Comparison of ENCODE assay signal across 1 cellular context in the genomic region with DNA sequence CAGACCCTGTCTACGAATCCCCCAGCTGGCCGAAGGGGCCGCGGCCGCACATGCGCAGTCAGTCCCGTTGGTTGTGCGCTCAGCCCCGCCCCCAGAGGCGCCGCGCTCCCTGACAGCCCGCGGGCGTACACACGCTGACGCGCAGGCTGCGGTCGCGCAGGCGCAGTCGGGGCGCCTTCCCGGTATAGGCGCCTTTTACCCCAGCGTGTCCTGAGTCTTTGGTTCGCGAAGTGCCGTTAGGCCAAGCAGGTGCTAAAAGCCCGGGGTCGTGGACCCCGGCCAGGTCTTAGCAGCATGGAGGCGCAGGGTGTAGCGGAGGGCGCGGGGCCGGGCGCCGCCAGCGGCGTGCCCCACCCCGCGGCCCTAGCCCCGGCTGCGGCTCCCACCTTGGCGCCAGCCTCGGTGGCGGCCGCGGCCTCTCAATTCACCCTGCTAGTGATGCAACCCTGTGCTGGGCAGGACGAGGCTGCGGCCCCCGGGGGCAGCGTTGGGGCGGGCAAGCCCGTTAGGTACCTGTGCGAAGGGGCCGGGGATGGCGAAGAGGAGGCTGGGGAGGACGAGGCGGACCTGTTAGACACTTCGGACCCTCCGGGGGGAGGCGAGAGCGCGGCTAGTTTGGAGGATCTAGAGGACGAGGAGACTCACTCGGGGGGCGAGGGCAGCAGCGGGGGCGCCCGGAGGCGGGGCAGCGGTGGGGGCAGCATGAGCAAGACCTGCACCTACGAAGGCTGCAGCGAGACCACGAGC.
TF ChIP-seq lines count a peak whose summit lies in the region.

A gene with protein sequence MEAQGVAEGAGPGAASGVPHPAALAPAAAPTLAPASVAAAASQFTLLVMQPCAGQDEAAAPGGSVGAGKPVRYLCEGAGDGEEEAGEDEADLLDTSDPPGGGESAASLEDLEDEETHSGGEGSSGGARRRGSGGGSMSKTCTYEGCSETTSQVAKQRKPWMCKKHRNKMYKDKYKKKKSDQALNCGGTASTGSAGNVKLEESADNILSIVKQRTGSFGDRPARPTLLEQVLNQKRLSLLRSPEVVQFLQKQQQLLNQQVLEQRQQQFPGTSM (plus strand): TSS at position 159 of the 747 bp plus-strand sequence. CDS start 136 bp downstream, at position 295.

TF ChIP-seq in GM12878, 131 proteins besides CTCF, POLR2A, EP300 and RAD21 (continued from another document):
- TF ChIP-seq, protein P1, sequence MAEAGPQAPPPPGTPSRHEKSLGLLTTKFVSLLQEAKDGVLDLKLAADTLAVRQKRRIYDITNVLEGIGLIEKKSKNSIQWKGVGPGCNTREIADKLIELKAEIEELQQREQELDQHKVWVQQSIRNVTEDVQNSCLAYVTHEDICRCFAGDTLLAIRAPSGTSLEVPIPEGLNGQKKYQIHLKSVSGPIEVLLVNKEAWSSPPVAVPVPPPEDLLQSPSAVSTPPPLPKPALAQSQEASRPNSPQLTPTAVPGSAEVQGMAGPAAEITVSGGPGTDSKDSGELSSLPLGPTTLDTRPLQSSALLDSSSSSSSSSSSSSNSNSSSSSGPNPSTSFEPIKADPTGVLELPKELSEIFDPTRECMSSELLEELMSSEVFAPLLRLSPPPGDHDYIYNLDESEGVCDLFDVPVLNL (IDR thresholded peaks at IDR 0.05; ENCODE audit: low read depth, low read length), result no peak
- no peak for TF ChIP-seq NR2C1 (IDR thresholded peaks at IDR 0.05)
- TF ChIP-seq ZNF384 (IDR thresholded peaks at IDR 0.05; ENCODE audit: borderline replicate concordance, low read depth, low read length), result no peak
- no peak for TF ChIP-seq ZNF274 (IDR thresholded peaks at IDR 0.05; ENCODE audit: insufficient read depth, insufficient read length)
- TF ChIP-seq IKZF1 (conservative IDR thresholded peaks at IDR 0.05), result peak; percentile 61
- TF ChIP-seq FOXM1 (IDR thresholded peaks at IDR 0.05; ENCODE audit: low read depth, low read length), result no peak
- no peak for TF ChIP-seq HDAC6 (IDR thresholded peaks at IDR 0.05; ENCODE audit: unreplicated experiment)
- TF ChIP-seq CUX1 (IDR thresholded peaks at IDR 0.05; ENCODE audit: insufficient replicate concordance, low read depth, low read length), result no peak
- TF ChIP-seq ESRRA (IDR thresholded peaks at IDR 0.05; ENCODE audit: low read length), result no peak
- TF ChIP-seq, protein P2, sequence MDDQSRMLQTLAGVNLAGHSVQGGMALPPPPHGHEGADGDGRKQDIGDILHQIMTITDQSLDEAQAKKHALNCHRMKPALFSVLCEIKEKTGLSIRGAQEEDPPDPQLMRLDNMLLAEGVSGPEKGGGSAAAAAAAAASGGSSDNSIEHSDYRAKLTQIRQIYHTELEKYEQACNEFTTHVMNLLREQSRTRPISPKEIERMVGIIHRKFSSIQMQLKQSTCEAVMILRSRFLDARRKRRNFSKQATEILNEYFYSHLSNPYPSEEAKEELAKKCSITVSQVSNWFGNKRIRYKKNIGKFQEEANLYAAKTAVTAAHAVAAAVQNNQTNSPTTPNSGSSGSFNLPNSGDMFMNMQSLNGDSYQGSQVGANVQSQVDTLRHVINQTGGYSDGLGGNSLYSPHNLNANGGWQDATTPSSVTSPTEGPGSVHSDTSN (IDR thresholded peaks at IDR 0.05; ENCODE audit: insufficient replicate concordance, low read depth, low read length), result no peak
- no peak for TF ChIP-seq BCL11A (IDR thresholded peaks at IDR 0.05; ENCODE audit: low read depth, low read length)
- TF ChIP-seq HCFC1 (IDR thresholded peaks at IDR 0.05; ENCODE audit: low read length), result peak; percentile 21; the same call in 1 of the 2 replicates
- TF ChIP-seq ZBED1 (IDR thresholded peaks at IDR 0.05; ENCODE audit: borderline replicate concordance), result no peak
- no peak for TF ChIP-seq ATF3 (IDR thresholded peaks at IDR 0.05; ENCODE audit: borderline replicate concordance, extremely low read depth, low read depth, low read length)
- no peak for TF ChIP-seq JUNB (IDR thresholded peaks at IDR 0.05)
- TF ChIP-seq SUPT20H (IDR thresholded peaks at IDR 0.05; ENCODE audit: borderline replicate concordance, control insufficient read depth, low read depth, low read length), result no peak
- no peak for TF ChIP-seq CBX5 (IDR thresholded peaks at IDR 0.05; ENCODE audit: low read depth)
- TF ChIP-seq TAF1 (IDR thresholded peaks at IDR 0.05; ENCODE audit: borderline replicate concordance, low read depth, low read length), result no peak
- no peak for TF ChIP-seq SIN3A (IDR thresholded peaks at IDR 0.05; ENCODE audit: low read depth, low read length)
- no peak; the same call in 1 of the 2 replicates for TF ChIP-seq NR2F1 (conservative IDR thresholded peaks at IDR 0.05)
- TF ChIP-seq WRNIP1 (IDR thresholded peaks at IDR 0.05; ENCODE audit: borderline replicate concordance, low read depth, low read length), result no peak
- no peak for TF ChIP-seq GABPA (IDR thresholded peaks at IDR 0.05; ENCODE audit: low read depth)
- no peak for TF ChIP-seq CHD1 (IDR thresholded peaks at IDR 0.05; ENCODE audit: low read depth, low read length)
- peak; percentile 65 for TF ChIP-seq GATAD2B (conservative IDR thresholded peaks at IDR 0.05; ENCODE audit: low read depth)
- TF ChIP-seq SMARCA5 (IDR thresholded peaks at IDR 0.05), result peak; percentile 41; the same call in 1 of the 2 replicates
- no peak for TF ChIP-seq IRF5 (IDR thresholded peaks at IDR 0.05; ENCODE audit: borderline replicate concordance)
- TF ChIP-seq MTA3 (IDR thresholded peaks at IDR 0.05; ENCODE audit: borderline replicate concordance, low read length), result no peak
- TF ChIP-seq CBX3 (IDR thresholded peaks at IDR 0.05; ENCODE audit: borderline replicate concordance, low read depth), result no peak
